In the genomic region with DNA sequence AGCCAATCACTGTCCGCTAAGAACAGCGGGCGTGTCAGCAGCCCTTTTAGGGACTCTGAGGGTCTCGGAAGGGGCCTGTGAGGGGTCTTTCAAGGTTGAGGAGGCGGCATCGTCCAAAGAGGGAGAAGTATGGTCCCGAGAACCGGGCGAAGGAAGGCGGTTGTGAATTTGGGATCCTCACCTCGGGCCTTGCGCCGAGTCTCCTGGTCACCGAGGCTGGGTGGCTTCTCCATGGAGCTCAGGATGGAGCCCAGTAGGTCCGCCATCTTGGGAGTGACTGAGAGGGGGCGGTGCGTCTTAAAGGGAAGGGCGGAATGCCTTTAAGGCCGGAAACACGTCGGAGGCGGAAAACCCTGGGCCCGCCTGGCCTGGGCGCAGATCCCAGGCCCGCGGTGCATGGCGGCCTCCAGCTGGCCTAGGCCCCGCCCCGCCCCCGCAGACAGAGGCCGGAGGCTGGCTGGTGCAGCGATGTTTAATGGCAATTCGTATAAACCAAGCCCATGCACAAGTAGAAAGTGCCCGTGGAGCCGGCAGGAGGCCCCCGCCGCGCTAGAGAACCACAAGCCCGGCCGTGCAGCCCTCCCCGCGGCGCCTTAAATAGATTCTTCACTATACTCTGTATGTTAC, we compare ENCODE assay signal across 8 cellular contexts. TPM values are rescaled to one million over a fixed set of nuclear protein-coding genes. Genes with fewer than 3 reads are reported as not detected.
DNase-seq lines count a peak whose midpoint lies in the region; ATAC-seq and TF ChIP-seq lines count a peak whose summit lies in the region.

A gene with protein sequence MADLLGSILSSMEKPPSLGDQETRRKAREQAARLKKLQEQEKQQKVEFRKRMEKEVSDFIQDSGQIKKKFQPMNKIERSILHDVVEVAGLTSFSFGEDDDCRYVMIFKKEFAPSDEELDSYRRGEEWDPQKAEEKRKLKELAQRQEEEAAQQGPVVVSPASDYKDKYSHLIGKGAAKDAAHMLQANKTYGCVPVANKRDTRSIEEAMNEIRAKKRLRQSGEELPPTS (minus strand): TSS at position 279 of the 627 bp plus-strand sequence. CDS start 13 bp downstream, at position 266.

- peaks cover 18% of the 10 kb centered on the region for H3K4me1 Mint-ChIP-seq in activated B cell treated with CpG ODN at 0.5 μM for 24 hours

- in situ Hi-C loops in GM18951 (cut with MboI; ENCODE audit: low sequenced_read_pairs, unreplicated experiment) = no loop called here

- peak; percentile 62 for ATAC-seq in HG03175 (IDR thresholded peaks at IDR 0.05; ENCODE audit: unreplicated experiment)
- ATAC-seq in activated B cell treated with CpG ODN at 0.5 μM for 24 hours (ENCODE audit: low read depth) = peak; percentile 64

- POLR2A ChIA-PET in activated B cell treated with CpG ODN at 0.5 μM for 24 hours (lab: Charles Lee) = interaction anchor here (0.7 to 11.6 kb wide), 31 partner anchors 11 to 824 kb away, joined by 3 to 391 read pairs (median 7); partner anchors contain the start of genes C17orf107, CAMTA2, CHRNE and CYB5D2

- intact Hi-C loops in activated B cell treated with CpG ODN at 0.5 μM for 24 hours (cut with micrococcal nuclease) = loop anchor here (1.0 to 5.0 kb wide), 10 partner anchors 18 to 255 kb away; partner anchors contain the start of genes ARRB2, CAMTA2, GP1BA and INCA1

- CTCF ChIA-PET in activated B cell treated with CpG ODN at 0.5 μM for 24 hours (lab: Charles Lee) = interaction anchor here (0.6 to 3.4 kb wide), 10 partner anchors 13 to 401 kb away, joined by 3 to 17 read pairs (median 6); partner anchors contain the start of genes CAMTA2, CHRNE, PFN1 and RNF167

- no peak within 1 kb of the TSS for H3K27ac Mint-ChIP-seq in activated B cell treated with CpG ODN at 0.5 μM for 24 hours

- H3K27me3 Mint-ChIP-seq in activated B cell treated with CpG ODN at 0.5 μM for 24 hours = no peaks in the 10 kb centered on the region

- H3K36me3 Mint-ChIP-seq in activated B cell treated with CpG ODN at 0.5 μM for 24 hours (ENCODE audit: low read depth) = peaks cover 40% of the 10 kb centered on the region

- DNase-seq in AG08396 (ENCODE audit: low spot score) = peak; percentile 95
- peak; percentile 92 for DNase-seq in NCI-H2227 treated with DMSO at 0.1 percent for 48 hours (lab: John Stamatoyannopoulos, UW)
- DNase-seq in activated B cell treated with CpG ODN at 0.5 μM for 24 hours = peak; percentile 96
- peak; percentile 99 for DNase-seq in cardiac fibroblast (ENCODE audit: low read depth in 2 of 2)
- DNase-seq in iris pigment epithelial cell (ENCODE audit: low read depth) = peak; percentile 98
- peak; percentile 89 for DNase-seq in stimulated activated CD4-positive, alpha-beta T cell treated with anti-CD3 and anti-CD28 coated beads, Interleukin-12 subunit alpha, Interleukin-12 subunit beta, amount 100 ng/mL, for 24 hours (ENCODE audit: low read depth in 2 of 2)

- peak within 1 kb of the TSS; percentile 68 to 71 for H3K4me3 ChIP-seq in cardiac fibroblast (replicated peaks in 1 of 2; ENCODE audit: low read depth in 2 of 2, low read length in 2 of 2)

- TF ChIP-seq CTCF in activated B cell treated with CpG ODN at 0.5 μM for 24 hours (IDR thresholded peaks at IDR 0.05) (no peak), cardiac fibroblast (IDR thresholded peaks at IDR 0.05; ENCODE audit: low read depth, low read length) (no peak)

- no peak within 1 kb of the TSS for H3K4me3 Mint-ChIP-seq in activated B cell treated with CpG ODN at 0.5 μM for 24 hours

- peak; percentile 76 for TF ChIP-seq POLR2A in GM18951 (IDR thresholded peaks at IDR 0.05; ENCODE audit: extremely low read depth, insufficient read depth, insufficient read length)

- no peaks in the 10 kb centered on the region for H3K9me3 Mint-ChIP-seq in activated B cell treated with CpG ODN at 0.5 μM for 24 hours

RNA-seq across cellular contexts. Expression of the gene that starts here (rescaled TPM):
- total RNA-seq in activated B cell treated with CpG ODN at 0.5 μM for 24 hours = 63.8 and 64.2 TPM in 2 replicates

Comparison
In these comparisons a context has a peak if more than half of its experiments do, and no peak if none do; other contexts are left out.
1. Peak in every context shown above with its lines: DNase-seq, ATAC-seq and H3K4me3 ChIP-seq.